In genomic region chr19:29811125-29812079, GRCh38 we compare ENCODE assay signal across 8 cellular contexts. TPM values are rescaled to one million over a fixed set of nuclear protein-coding genes. Genes with fewer than 3 reads are reported as not detected.
DNase-seq lines count a peak whose midpoint lies in the region; FAIRE-seq and TF ChIP-seq lines count a peak whose summit lies in the region.

TSS of gene CCNE1 (plus strand) at chr19:29811991. CDS start at chr19:29812556, 565 bp downstream.

- no peaks in the 10 kb centered on the region; the same call in 1 of the 2 replicates for H3F3A ChIP-seq in Loucy (ENCODE audit: low read depth)

- peak within 1 kb of the TSS; percentile 88 for H2AFZ ChIP-seq in Loucy (ENCODE audit: low read length)

- H3K36me3 ChIP-seq in ES-I3 (ENCODE audit: insufficient read depth, low read length) (no peaks in the 10 kb centered on the region), Loucy (ENCODE audit: insufficient read depth, low read length) (no peaks in the 10 kb centered on the region), SJSA1 (peaks cover 27% of the 10 kb centered on the region), neutrophil (no peaks in the 10 kb centered on the region), subcutaneous abdominal adipose tissue (ENCODE audit: control insufficient read depth in 5 of 5, insufficient read depth in 5 of 5, low read length in 5 of 5) (no peaks in the 10 kb centered on the region)

- no peaks in the 10 kb centered on the region for H3K9me2 ChIP-seq in Loucy (replicated peaks; ENCODE audit: low read depth, low read length)

- no peak for FAIRE-seq in frontal cortex (lab: Jason Lieb, UNC)

- peak within 1 kb of the TSS; percentile 66 for H3K9ac ChIP-seq in ES-I3 (ENCODE audit: low read depth, low read length)
- H3K9ac ChIP-seq in Loucy (ENCODE audit: low read depth, low read length, poor library complexity, severe bottlenecking): peak within 1 kb of the TSS; percentile 88
- H3K9ac ChIP-seq in subcutaneous abdominal adipose tissue (ENCODE audit: low read length in 5 of 5): peak within 1 kb of the TSS in 3 of 5 donors; percentile 35 to 62 (median 37)

- no peaks in the 10 kb centered on the region for H4K20me1 ChIP-seq in Loucy (ENCODE audit: insufficient read depth, low read length, poor library complexity, severe bottlenecking)

- H3K4me1 ChIP-seq in ES-I3 (ENCODE audit: insufficient read depth, low read length) (no peaks in the 10 kb centered on the region), Loucy (ENCODE audit: insufficient read depth, low read length, poor library complexity, severe bottlenecking) (peaks cover 25% of the 10 kb centered on the region), SJSA1 (replicated peaks) (peaks cover 12% of the 10 kb centered on the region), neutrophil (ENCODE audit: control insufficient read depth in 1 of 2, insufficient read depth in 1 of 2, low read depth in 1 of 2, low read length in 1 of 2) (peaks cover 7 to 12% of the 10 kb centered on the region in 2 experiments), subcutaneous abdominal adipose tissue (ENCODE audit: control insufficient read depth in 5 of 5, insufficient read depth in 5 of 5, low read length in 5 of 5) (peaks cover 0 to 13% (median 11%) of the 10 kb centered on the region in 5 donors)

- H3K27me3 ChIP-seq in Loucy (ENCODE audit: insufficient read depth, low read length, poor library complexity, severe bottlenecking) (no peaks in the 10 kb centered on the region), SJSA1 (replicated peaks) (no peaks in the 10 kb centered on the region), neutrophil (peaks cover 12% of the 10 kb centered on the region), subcutaneous abdominal adipose tissue (ENCODE audit: control insufficient read depth in 5 of 5, insufficient read depth in 4 of 5, low read length in 5 of 5) (no peaks in the 10 kb centered on the region)

- TF ChIP-seq CTCF in Loucy (conservative IDR thresholded peaks at IDR 0.05; ENCODE audit: low read length) (no peak), neutrophil (IDR thresholded peaks at IDR 0.05) (no peak)

- H3K4me2 ChIP-seq in Loucy (ENCODE audit: low read depth, low read length, poor library complexity, severe bottlenecking): peak within 1 kb of the TSS; percentile 78

- DNase-seq in H4 (ENCODE audit: low spot score): peak; percentile 62
- DNase-seq in SJSA1 (ENCODE audit: low read depth in 1 of 2, low spot score in 2 of 2): peak; percentile 57 to 93
- DNase-seq in activated gamma-delta T cell treated with anti-CD3 and anti-CD28 coated beads, Interleukin-2, amount 50 U/mL, for 16 hours (ENCODE audit: low read depth): peak; percentile 91
- DNase-seq in frontal cortex (ENCODE audit: low spot score in 2 of 2): peak; percentile 98 to 99

- peak within 1 kb of the TSS; percentile 67 for H3K27ac ChIP-seq in SJSA1
- H3K27ac ChIP-seq in neutrophil: no peak within 1 kb of the TSS
- no peak within 1 kb of the TSS for H3K27ac ChIP-seq in subcutaneous abdominal adipose tissue (ENCODE audit: low read depth, low read length)

- H3K4me3 ChIP-seq in Loucy (ENCODE audit: low read length, poor library complexity, severe bottlenecking) (peak within 1 kb of the TSS; percentile 72), SJSA1 (peak within 1 kb of the TSS; percentile 60), neutrophil (ENCODE audit: low read depth in 1 of 2, low read length in 1 of 2) (peak within 1 kb of the TSS; percentile 58 to 71), subcutaneous abdominal adipose tissue (ENCODE audit: low read depth in 1 of 5, low read length in 5 of 5) (peak within 1 kb of the TSS; percentile 19 to 63 (median 58))

- H3K79me2 ChIP-seq in Loucy (ENCODE audit: insufficient read depth, low read length): no peaks in the 10 kb centered on the region

- no peaks in the 10 kb centered on the region for H3K9me3 ChIP-seq in ES-I3 (ENCODE audit: control insufficient read depth, insufficient read depth, low read length)
- no peaks in the 10 kb centered on the region for H3K9me3 ChIP-seq in Loucy (ENCODE audit: insufficient read depth, low read depth, low read length)
- H3K9me3 ChIP-seq in SJSA1 (replicated peaks): no peaks in the 10 kb centered on the region
- H3K9me3 ChIP-seq in neutrophil: no peaks in the 10 kb centered on the region
- H3K9me3 ChIP-seq in subcutaneous abdominal adipose tissue (ENCODE audit: control insufficient read depth in 5 of 5, low read length in 5 of 5): no peaks in the 10 kb centered on the region

RNA-seq across cellular contexts. Expression of gene CCNE1, which starts in this region (rescaled TPM):
- 40.1 and 50.1 TPM in 2 replicates for total RNA-seq in H4 (2014; rRNA removed; shearing (Covaris generic))
- total RNA-seq in SJSA1 (2014; rRNA removed; shearing (Covaris generic)): 23.0 and 24.4 TPM in 2 replicates
- total RNA-seq in frontal cortex: 1.6 TPM

Comparison
In these comparisons a context has a peak if more than half of its experiments do, and no peak if none do; other contexts are left out.
1. H3K9ac ChIP-seq: peak in every context shown above with its lines; median percentile 88 in Loucy; 66 in ES-I3; 37 in subcutaneous abdominal adipose tissue.